10 cellular contexts compared by ENCODE assay signal in the genomic region with DNA sequence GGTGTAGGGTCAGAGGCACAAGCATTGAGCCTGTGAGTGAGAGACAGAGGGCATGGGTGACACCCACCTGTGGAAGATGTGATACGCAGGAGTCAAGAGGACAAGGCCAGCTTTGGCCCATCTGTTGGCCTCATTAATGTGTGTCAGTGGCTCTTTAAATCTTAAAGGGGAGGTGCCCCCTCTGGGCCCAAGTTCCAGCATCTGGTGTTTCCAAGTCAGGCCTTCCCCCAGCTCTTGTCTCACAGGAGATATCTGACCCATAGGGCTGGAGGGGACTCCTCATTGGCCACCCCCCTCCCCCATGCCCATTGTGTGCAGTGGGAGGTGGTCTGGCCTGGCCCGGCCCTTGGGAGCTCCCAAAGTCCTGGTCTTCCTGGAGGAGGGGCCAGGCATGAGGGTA. TPM values are rescaled to one million over a fixed set of nuclear protein-coding genes. Genes with fewer than 3 reads are reported as not detected.
DNase-seq lines count a peak whose midpoint lies in the region; ATAC-seq lines count a peak whose summit lies in the region.
"Had no signal": no experiment of that assay in that cellular context is flagged by ENCODE, and none has a peak within 500 bp of the region (broad histone marks: within the 10 kb centered on the region; RNA-seq: fewer than 3 reads in every experiment).

No MANE protein-coding gene starts in this region.

- H3K36me3 Mint-ChIP-seq in stimulated activated naive CD8-positive, alpha-beta T cell treated with anti-CD3 and anti-CD28 coated beads, Interleukin-15, Interleukin-2, amounts not matched to agents 100 ng/mL and 50 ng/mL, for 24 hours (ENCODE audit: low read depth) = peaks cover 27% of the 10 kb centered on the region
- peaks cover 0 to 12% (median 7%) of the 10 kb centered on the region in 3 donors for H3K36me3 Mint-ChIP-seq in immature natural killer cell

- intact Hi-C loops in aorta (cut with DNase I) = no loop called here

- H3K36me3 ChIP-seq in aorta (ENCODE audit: control insufficient read depth in 1 of 2, insufficient read depth in 2 of 2, low read length in 1 of 2) = peaks cover 2 to 10% of the 10 kb centered on the region in 2 donors

- no peaks in the 10 kb centered on the region for H3K9me3 Mint-ChIP-seq in stimulated activated naive CD8-positive, alpha-beta T cell treated with anti-CD3 and anti-CD28 coated beads, Interleukin-15, Interleukin-2, amounts not matched to agents 100 ng/mL and 50 ng/mL, for 24 hours
- no peaks in the 10 kb centered on the region for H3K9me3 Mint-ChIP-seq in stimulated activated naive CD8-positive, alpha-beta T cell treated with anti-CD3 and anti-CD28 coated beads, Interleukin-15, amount 100 ng/mL, for 72 hours
- H3K9me3 Mint-ChIP-seq in immature natural killer cell = no peaks in the 10 kb centered on the region

- peaks cover 0 to 2% of the 10 kb centered on the region in 2 donors for H3K4me1 ChIP-seq in aorta (ENCODE audit: control insufficient read depth in 1 of 2, insufficient read depth in 2 of 2, low read length in 2 of 2)

- no peaks in the 10 kb centered on the region for H3K27me3 ChIP-seq in aorta (ENCODE audit: control insufficient read depth in 1 of 2, insufficient read depth in 2 of 2, low read length in 1 of 2)

- H3K27ac ChIP-seq in aorta (ENCODE audit: low read depth in 1 of 2, low read length in 2 of 2) = peak overlapping the region in 1 of 2 donors; percentile 50
- H3K27ac ChIP-seq: C4-2B had no signal

- DNase-seq in stimulated activated naive CD8-positive, alpha-beta T cell treated with anti-CD3 and anti-CD28 coated beads, Interleukin-15, amount 100 ng/mL, for 72 hours = no peak
- DNase-seq in amniotic epithelial cell (ENCODE audit: low read depth) (peak; percentile 28), immature natural killer cell (no peak), aorta (no peak), NCI-H1417 (lab: John Stamatoyannopoulos, UW) (no peak), NCI-H1105 (lab: John Stamatoyannopoulos, UW) (no peak), OCI-M2 (lab: John Stamatoyannopoulos, UW; ENCODE audit: unreplicated experiment) (no peak)

- no peak overlapping the region for H3K4me3 Mint-ChIP-seq in stimulated activated naive CD8-positive, alpha-beta T cell treated with anti-CD3 and anti-CD28 coated beads, Interleukin-15, Interleukin-2, amounts not matched to agents 100 ng/mL and 50 ng/mL, for 24 hours
- peak overlapping the region in 1 of 2 donors; percentile 31 for H3K4me3 Mint-ChIP-seq in stimulated activated naive CD8-positive, alpha-beta T cell treated with anti-CD3 and anti-CD28 coated beads, Interleukin-15, amount 100 ng/mL, for 72 hours
- no peak overlapping the region for H3K4me3 Mint-ChIP-seq in immature natural killer cell

- peak overlapping the region; percentile 41 for H3K27ac Mint-ChIP-seq in stimulated activated naive CD8-positive, alpha-beta T cell treated with anti-CD3 and anti-CD28 coated beads, Interleukin-15, Interleukin-2, amounts not matched to agents 100 ng/mL and 50 ng/mL, for 24 hours
- no peak overlapping the region for H3K27ac Mint-ChIP-seq in stimulated activated naive CD8-positive, alpha-beta T cell treated with anti-CD3 and anti-CD28 coated beads, Interleukin-15, amount 100 ng/mL, for 72 hours
- H3K27ac Mint-ChIP-seq in immature natural killer cell = peak overlapping the region in 5 of 6 donors; percentile 21 to 81 (median 67)

- H3K9me3 ChIP-seq in aorta (ENCODE audit: control insufficient read depth, low read length) = no peaks in the 10 kb centered on the region

- H3K4me1 Mint-ChIP-seq in stimulated activated naive CD8-positive, alpha-beta T cell treated with anti-CD3 and anti-CD28 coated beads, Interleukin-15, Interleukin-2, amounts not matched to agents 100 ng/mL and 50 ng/mL, for 24 hours (ENCODE audit: low read depth) = peaks cover 49% of the 10 kb centered on the region
- H3K4me1 Mint-ChIP-seq in stimulated activated naive CD8-positive, alpha-beta T cell treated with anti-CD3 and anti-CD28 coated beads, Interleukin-15, amount 100 ng/mL, for 72 hours = peaks cover 80% of the 10 kb centered on the region
- H3K4me1 Mint-ChIP-seq in immature natural killer cell = peaks cover 17 to 27% of the 10 kb centered on the region in 2 donors

- H3K4me3 ChIP-seq in aorta (ENCODE audit: low read length in 2 of 2) = no peak overlapping the region

- 50 to 64% methylated on average over 2 of the region's 2 CpGs for WGBS in aorta, 2 donors

- ATAC-seq in stimulated activated naive CD8-positive, alpha-beta T cell treated with anti-CD3 and anti-CD28 coated beads, Interleukin-15, amount 100 ng/mL, for 72 hours = no peak
- peak; percentile 17 for ATAC-seq in aorta (ENCODE audit: low FRiP score)

- no peaks in the 10 kb centered on the region for H3K27me3 Mint-ChIP-seq in stimulated activated naive CD8-positive, alpha-beta T cell treated with anti-CD3 and anti-CD28 coated beads, Interleukin-15, Interleukin-2, amounts not matched to agents 100 ng/mL and 50 ng/mL, for 24 hours
- H3K27me3 Mint-ChIP-seq in stimulated activated naive CD8-positive, alpha-beta T cell treated with anti-CD3 and anti-CD28 coated beads, Interleukin-15, amount 100 ng/mL, for 72 hours = no peaks in the 10 kb centered on the region
- peaks cover 2% of the 10 kb centered on the region in 3 donors for H3K27me3 Mint-ChIP-seq in immature natural killer cell (ENCODE audit: low read depth in 3 of 3)

RNA-seq across cellular contexts. Expression of gene KCNK7, which starts 8.9 kb away (rescaled TPM):
- not detected for polyA plus RNA-seq in immature natural killer cell
- 1 to 10 TPM in 1 of 2 donors, under 1 TPM in 1; 0.93 to 1.3 TPM for total RNA-seq in aorta
- polyA plus RNA-seq in aorta = 1 to 10 TPM in 1 of 2 donors, not detected in 1; 7.3 TPM
- total RNA-seq: temporal lobe had no signal

RNA-seq across cellular contexts. Expression of gene EHBP1L1, which starts 10.8 kb away (rescaled TPM):
- polyA plus RNA-seq in immature natural killer cell = 10 to 100 TPM; 14.8 to 19.3 (median 17.7) TPM
- 100 to 1,000 TPM; 235 to 266 TPM for total RNA-seq in aorta
- 100 to 1,000 TPM in 1 of 2 donors, 10 to 100 TPM in 1; 53.2 to 316 TPM for polyA plus RNA-seq in aorta

RNA-seq across cellular contexts. Expression of gene FAM89B, which starts 14.3 kb away (rescaled TPM):
- polyA plus RNA-seq in immature natural killer cell (100 to 1,000 TPM in 2 of 3 donors, 10 to 100 TPM in 1; 98.6 to 173 (median 158) TPM), aorta (10 to 100 TPM; 67.5 to 83.4 TPM)
- total RNA-seq in aorta = 10 to 100 TPM; 49.5 to 64.3 TPM

RNA-seq across cellular contexts. Expression of gene ZNRD2, which starts 16.4 kb away (rescaled TPM):
- polyA plus RNA-seq in immature natural killer cell = 100 to 1,000 TPM in 2 of 3 donors, 10 to 100 TPM in 1; 100.0 to 138 (median 117) TPM
- total RNA-seq in aorta = 10 to 100 TPM; 21.7 to 29.3 TPM
- polyA plus RNA-seq in aorta = 10 to 100 TPM; 37.1 to 42.5 TPM

RNA-seq across cellular contexts. Expression of gene MAP3K11, which starts 27.3 kb away (rescaled TPM):
- polyA plus RNA-seq in immature natural killer cell (10 to 100 TPM; 11.1 to 29.5 (median 12.3) TPM), aorta (10 to 100 TPM; 34.2 to 78.8 TPM)
- 10 to 100 TPM; 51.3 to 87.9 TPM for total RNA-seq in aorta

Comparison
In these comparisons a context has a peak if more than half of its experiments do, and no peak if none do; other contexts are left out.
1. H3K27ac Mint-ChIP-seq: peak in stimulated activated naive CD8-positive, alpha-beta T cell treated with anti-CD3 and anti-CD28 coated beads, Interleukin-15, Interleukin-2, amounts not matched to agents 100 ng/mL and 50 ng/mL, for 24 hours (single experiment) and immature natural killer cell (5 of 6); none in stimulated activated naive CD8-positive, alpha-beta T cell treated with anti-CD3 and anti-CD28 coated beads, Interleukin-15, amount 100 ng/mL, for 72 hours (0 of 2).